In the genomic region with DNA sequence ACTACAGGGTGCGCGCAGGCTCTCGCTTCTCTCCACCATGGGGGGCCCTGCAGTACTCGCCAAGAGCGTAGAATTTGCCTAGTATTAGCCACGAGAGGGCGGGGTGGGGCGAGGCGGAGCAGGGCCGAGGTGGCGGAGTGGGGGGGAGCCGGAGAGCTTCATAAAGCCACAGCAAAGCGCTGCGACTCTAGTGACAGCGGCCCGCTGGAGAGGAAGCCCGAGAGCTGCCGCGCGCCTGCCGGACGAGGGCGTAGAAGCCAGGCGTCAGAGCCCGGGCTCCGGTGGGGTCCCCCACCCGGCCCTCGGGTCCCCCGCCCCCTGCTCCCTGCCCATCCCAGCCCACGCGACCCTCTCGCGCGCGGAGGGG, we compare ENCODE assay signal across 8 cellular contexts. TPM values are rescaled to one million over a fixed set of nuclear protein-coding genes. Genes with fewer than 3 reads are reported as not detected.
A peak's percentile ranks its signal among the peaks of the same experiment; 100 is the strongest.
DNase-seq lines count a peak whose midpoint lies in the region; ATAC-seq and TF ChIP-seq lines count a peak whose summit lies in the region.

A gene with protein sequence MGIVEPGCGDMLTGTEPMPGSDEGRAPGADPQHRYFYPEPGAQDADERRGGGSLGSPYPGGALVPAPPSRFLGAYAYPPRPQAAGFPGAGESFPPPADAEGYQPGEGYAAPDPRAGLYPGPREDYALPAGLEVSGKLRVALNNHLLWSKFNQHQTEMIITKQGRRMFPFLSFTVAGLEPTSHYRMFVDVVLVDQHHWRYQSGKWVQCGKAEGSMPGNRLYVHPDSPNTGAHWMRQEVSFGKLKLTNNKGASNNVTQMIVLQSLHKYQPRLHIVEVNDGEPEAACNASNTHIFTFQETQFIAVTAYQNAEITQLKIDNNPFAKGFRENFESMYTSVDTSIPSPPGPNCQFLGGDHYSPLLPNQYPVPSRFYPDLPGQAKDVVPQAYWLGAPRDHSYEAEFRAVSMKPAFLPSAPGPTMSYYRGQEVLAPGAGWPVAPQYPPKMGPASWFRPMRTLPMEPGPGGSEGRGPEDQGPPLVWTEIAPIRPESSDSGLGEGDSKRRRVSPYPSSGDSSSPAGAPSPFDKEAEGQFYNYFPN (plus strand): TSS at position 190 of the 367 bp plus-strand sequence. CDS start 219 bp downstream, outside the sequence.

- no peaks in the 10 kb centered on the region for H3K36me3 ChIP-seq in H7 (replicated peaks; ENCODE audit: control insufficient read depth, insufficient read depth, low read length)

- H3K27me3 ChIP-seq in H7 (ENCODE audit: control insufficient read depth, insufficient read depth, low read length), result peaks cover 55% of the 10 kb centered on the region

- peak; percentile 80 for ATAC-seq in left colon

- peak; percentile 36 for DNase-seq in GDM1 (lab: John Stamatoyannopoulos, UW)
- DNase-seq in H7, result peak; percentile 94
- peak; percentile 93 for DNase-seq in NAMALWA (ENCODE audit: low spot score)
- DNase-seq in T-helper 22 cell (ENCODE audit: low read depth), result peak; percentile 84
- DNase-seq in astrocyte of the cerebellum (ENCODE audit: low read depth), result no peak
- peak; percentile 64 to 85 for DNase-seq in left colon
- peak; percentile 84 to 93 (median 84) for DNase-seq in stimulated activated CD4-positive, alpha-beta T cell treated with anti-CD3 and anti-CD28 coated beads, TNF-alpha, amount 100 ng/mL, for 24 hours (ENCODE audit: low read depth in 3 of 3)
- DNase-seq in dedifferentiated amniotic fluid mesenchymal stem cell (ENCODE audit: extremely low spot score), result no peak

- TF ChIP-seq CTCF in astrocyte of the cerebellum (IDR thresholded peaks at IDR 0.05; ENCODE audit: low read depth, low read length, missing control alignments), result no peak

- peak within 1 kb of the TSS; percentile 41 for H3K4me3 ChIP-seq in H7 (ENCODE audit: insufficient read depth, low read depth, low read length)
- peak within 1 kb of the TSS; percentile 12 for H3K4me3 ChIP-seq in astrocyte of the cerebellum (ENCODE audit: low read depth, low read length)

- intact Hi-C loops in left colon (cut with DNase I, micrococcal nuclease), result no loop called here

- in situ Hi-C loops in astrocyte of the cerebellum (cut with HindIII; ENCODE audit: low sequenced_read_pairs), result no loop called here

RNA-seq across cellular contexts. Expression of the gene that starts here (rescaled TPM):
- not detected in 2 replicates for total RNA-seq in H7 (2014; rRNA removed; shearing (Covaris generic))
- under 1 TPM; 0.34 to 0.56 TPM for total RNA-seq in left colon

Comparison
In these comparisons a context has a peak if more than half of its experiments do, and no peak if none do; other contexts are left out.
1. Peak in DNase-seq and H3K4me3 ChIP-seq in H7; RNA of the gene not detected or under 1 TPM.
2. Peak in DNase-seq and ATAC-seq in left colon; RNA of the gene not detected or under 1 TPM.
3. DNase-seq: peak in GDM1 (single experiment), NAMALWA (single experiment), T-helper 22 cell (single experiment) and stimulated activated CD4-positive, alpha-beta T cell treated with anti-CD3 and anti-CD28 coated beads, TNF-alpha, amount 100 ng/mL, for 24 hours (3 of 3); none in astrocyte of the cerebellum (single experiment) and dedifferentiated amniotic fluid mesenchymal stem cell (single experiment).